ENCODE assay signal across 1 cellular context in the genomic region with DNA sequence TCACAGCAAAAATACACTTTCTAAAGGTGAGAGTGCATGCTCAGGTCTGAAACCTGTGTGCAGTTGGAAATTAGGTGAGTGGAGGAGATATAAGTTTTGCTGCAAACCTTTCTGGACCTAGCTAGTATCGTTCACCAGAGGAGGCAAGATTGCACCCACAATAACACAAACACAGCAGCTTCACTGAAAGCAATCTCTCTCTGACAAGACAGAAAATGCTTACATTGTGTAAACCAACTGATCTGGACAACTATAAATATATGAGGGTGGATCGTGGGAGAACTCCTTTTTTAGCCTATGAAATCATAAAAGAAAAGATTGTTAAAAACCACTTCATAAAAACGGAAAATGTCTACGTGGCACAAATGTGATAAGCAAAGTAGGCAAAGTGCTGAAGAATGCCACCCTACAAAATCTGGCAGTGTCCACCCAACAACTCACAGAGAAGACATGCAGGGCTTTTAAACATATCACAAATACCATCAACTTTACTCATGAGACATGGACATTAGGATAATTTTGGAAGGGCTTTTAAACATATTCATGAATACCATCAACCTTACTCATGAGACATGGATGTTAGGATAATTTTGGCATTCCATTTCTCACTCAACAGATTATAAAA.
TF ChIP-seq lines count a peak whose summit lies in the region.

No MANE protein-coding gene starts in this region.

TF ChIP-seq in IMR-90, 13 proteins besides CTCF, POLR2A, EP300 and RAD21:
- TF ChIP-seq, protein P1, sequence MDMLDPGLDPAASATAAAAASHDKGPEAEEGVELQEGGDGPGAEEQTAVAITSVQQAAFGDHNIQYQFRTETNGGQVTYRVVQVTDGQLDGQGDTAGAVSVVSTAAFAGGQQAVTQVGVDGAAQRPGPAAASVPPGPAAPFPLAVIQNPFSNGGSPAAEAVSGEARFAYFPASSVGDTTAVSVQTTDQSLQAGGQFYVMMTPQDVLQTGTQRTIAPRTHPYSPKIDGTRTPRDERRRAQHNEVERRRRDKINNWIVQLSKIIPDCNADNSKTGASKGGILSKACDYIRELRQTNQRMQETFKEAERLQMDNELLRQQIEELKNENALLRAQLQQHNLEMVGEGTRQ (IDR thresholded peaks at IDR 0.05; ENCODE audit: low read depth, low read length): no peak
- no peak for TF ChIP-seq SMC3 (IDR thresholded peaks at IDR 0.05; ENCODE audit: low read depth, low read length)
- TF ChIP-seq MAFK (IDR thresholded peaks at IDR 0.05; ENCODE audit: low read depth, low read length): peak; percentile 93
- no peak for TF ChIP-seq CHD1 (IDR thresholded peaks at IDR 0.05; ENCODE audit: low read depth, low read length)
- TF ChIP-seq MXI1 (IDR thresholded peaks at IDR 0.05; ENCODE audit: borderline replicate concordance, low read depth, low read length): no peak
- TF ChIP-seq MAZ (IDR thresholded peaks at IDR 0.05; ENCODE audit: borderline replicate concordance, low read depth, low read length): no peak
- no peak for TF ChIP-seq FOS (IDR thresholded peaks at IDR 0.05; ENCODE audit: low read depth, low read length)
